In the genomic region with DNA sequence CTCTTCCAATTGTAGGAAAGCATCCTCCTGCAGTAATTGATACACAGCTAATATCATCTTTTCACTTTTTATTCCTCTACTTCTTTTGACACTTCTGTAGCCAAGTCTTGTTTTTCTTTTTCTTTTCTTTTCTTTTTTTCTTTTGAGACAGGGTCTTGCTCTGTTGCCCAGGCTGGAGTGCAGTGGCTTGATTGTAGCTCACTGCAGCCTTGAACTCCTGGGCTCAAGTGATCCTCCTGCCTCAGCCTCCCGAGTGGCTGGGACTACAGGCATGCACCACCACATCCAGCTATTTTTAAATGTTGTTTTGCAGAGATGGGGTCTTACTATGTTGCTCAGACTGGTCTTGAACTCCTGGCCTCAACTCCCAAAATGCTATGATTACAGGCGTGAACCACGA, we compare ENCODE assay signal across 3 cellular contexts. TPM values are rescaled to one million over a fixed set of nuclear protein-coding genes. Genes with fewer than 3 reads are reported as not detected.
"Had no signal": no experiment of that assay in that cellular context is flagged by ENCODE, and none has a peak within 500 bp of the region (broad histone marks: within the 10 kb centered on the region; RNA-seq: fewer than 3 reads in every experiment).

No MANE protein-coding gene starts in this region.

RNA-seq across cellular contexts. Expression of gene C3AR1, which starts 5.7 kb away (rescaled TPM):
- total RNA-seq: MCF 10A, NCI-H460 had no signal

RNA-seq across cellular contexts. Expression of gene CLEC4A, which starts 51.6 kb away (rescaled TPM):
- total RNA-seq: LHCN-M2, NCI-H460 had no signal
